In the genomic region with DNA sequence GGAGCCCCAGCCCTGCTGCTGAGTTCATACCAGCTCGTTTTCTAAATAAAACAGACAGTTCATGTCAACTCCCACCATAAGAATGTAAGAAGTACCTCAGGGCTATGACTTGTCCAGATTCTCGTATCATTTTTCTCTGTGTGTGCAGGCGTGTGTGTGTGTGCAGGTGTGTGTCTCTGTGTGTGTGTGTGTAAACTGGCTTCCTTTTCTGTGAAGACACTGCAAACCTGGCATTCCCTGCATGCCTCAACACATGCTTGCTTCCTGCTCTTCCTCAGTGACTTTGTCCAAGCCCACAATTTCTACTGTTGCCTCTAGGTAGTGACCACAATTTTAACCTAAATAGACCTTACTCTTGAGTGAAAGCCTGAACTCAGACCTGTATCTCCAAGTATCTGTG, we compare ENCODE assay signal across 23 cellular contexts.
"Had no signal": no experiment of that assay in that cellular context is flagged by ENCODE, and none has a peak within 500 bp of the region (broad histone marks: within the 10 kb centered on the region; RNA-seq: fewer than 3 reads in every experiment).

No MANE protein-coding gene starts in this region.

- FAIRE-seq: endometrium, pancreas had no signal

- H3K27ac ChIP-seq: esophagus muscularis mucosa, gastrocnemius medialis, lower lobe of right lung, neutrophil, pancreas had no signal

- H3K27me3 ChIP-seq: esophagus muscularis mucosa, gastrocnemius medialis, neutrophil, pancreas had no signal

- ATAC-seq: activated CD4-positive, alpha-beta T cell treated with anti-CD3 and anti-CD28 coated beads for 36 hours; activated T-cell treated with anti-CD3 and anti-CD28 coated beads, Interleukin-2, amount 50 U/mL, for 72 hours; gastrocnemius medialis; left lobe of liver; lower lobe of right lung; natural killer cell treated with Interleukin-12 subunit alpha and Interleukin-12 subunit beta and Interleukin-15 and Interleukin-18, amount 100 ng/mL, for 72 hours; pancreas; right cardiac atrium had no signal

- H3K4me1 ChIP-seq: gastrocnemius medialis, lower lobe of right lung, pancreas had no signal

- H3K36me3 ChIP-seq: esophagus muscularis mucosa, gastrocnemius medialis, lower lobe of right lung, neutrophil, pancreas had no signal

- H3K4me3 ChIP-seq: esophagus muscularis mucosa, gastrocnemius medialis, lower lobe of right lung, pancreas had no signal

- DNase-seq: activated CD4-positive, alpha-beta T cell treated with anti-CD3 and anti-CD28 coated beads for 36 hours; activated CD4-positive, alpha-beta T cell treated with anti-CD3 and anti-CD28 coated beads, Interleukin-2, amount 50 U/mL, for 48 hours; activated effector memory CD4-positive, alpha-beta T cell treated with Interleukin-2 at 50 U/mL for 16 hours; activated naive CD4-positive, alpha-beta T cell treated with anti-CD3 and anti-CD28 coated beads for 36 hours; activated naive CD8-positive, alpha-beta T cell treated with anti-CD3 and anti-CD28 coated beads, Interleukin-2, amount 10 ng/mL, durations not matched to agents 7 days and 5 days; activated T-cell treated with anti-CD3 and anti-CD28 coated beads, Interleukin-2, amount 50 U/mL, for 72 hours; amniotic stem cell; cerebellar nuclear complex; effector CD4-positive, alpha-beta T cell; gastrocnemius medialis; islet precursor cell; lower lobe of right lung; pancreas; right cardiac atrium; stimulated activated CD4-positive, alpha-beta T cell treated with anti-CD3 and anti-CD28 coated beads, Interleukin-4, amount 100 ng/mL, for 24 hours; stimulated activated naive CD4-positive, alpha-beta T cell treated with Interleukin-2 at 50 U/mL for 16 hours; T-helper 1 cell; T-helper 9 cell had no signal

- H3K9me3 ChIP-seq: esophagus muscularis mucosa, gastrocnemius medialis, lower lobe of right lung, neutrophil, pancreas had no signal
